8 cellular contexts compared by ENCODE assay signal in the genomic region with DNA sequence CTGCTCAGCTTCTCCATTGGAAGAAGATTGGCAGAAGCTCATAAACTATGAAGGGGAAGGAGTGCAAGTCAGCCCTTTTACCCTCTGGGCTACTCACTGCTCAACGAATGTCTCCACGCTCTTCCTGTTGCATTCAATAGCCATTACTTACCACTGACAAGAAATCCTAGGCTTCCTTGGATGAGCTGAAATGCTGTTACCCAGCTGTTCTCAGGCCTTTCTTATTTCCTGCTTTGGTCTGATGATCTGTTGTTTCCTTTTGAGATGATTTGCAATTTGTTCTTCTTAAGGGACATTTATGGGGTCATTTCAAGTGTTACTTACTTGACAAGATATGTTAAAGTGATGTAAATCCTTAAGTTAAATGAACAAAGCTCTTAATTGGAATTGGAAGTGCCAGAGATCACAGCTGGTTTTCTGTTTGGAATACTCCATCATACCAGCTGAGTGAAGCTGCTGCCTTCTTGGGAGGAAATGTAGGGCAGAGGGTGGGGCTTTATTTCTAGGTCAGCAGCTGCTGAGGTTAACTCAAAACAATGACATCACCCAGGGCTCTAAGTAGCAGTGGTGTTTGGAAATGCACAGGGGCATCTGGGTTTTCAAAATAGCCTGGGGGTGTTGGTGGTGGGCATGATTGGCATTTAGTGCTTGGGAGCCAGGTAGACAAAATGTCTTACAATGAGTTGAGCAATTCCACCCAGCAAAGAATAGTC.
DNase-seq lines count a peak whose midpoint lies in the region; ATAC-seq and TF ChIP-seq lines count a peak whose summit lies in the region.

No MANE protein-coding gene starts in this region.

- peaks cover 2 to 16% (median 5%) of the 10 kb centered on the region in 3 donors for H3K4me1 ChIP-seq in gastroesophageal sphincter

- no peaks in the 10 kb centered on the region for H3K27me3 ChIP-seq in gastroesophageal sphincter

- TF ChIP-seq CTCF in gastroesophageal sphincter (IDR thresholded peaks at IDR 0.05), result no peak

- H3K27ac ChIP-seq in gastroesophageal sphincter, result peak overlapping the region; percentile 63 to 71 (median 68)
- H3K27ac ChIP-seq in skin epidermis, result peak overlapping the region in 20 of 21 experiments; percentile 3 to 83 (median 56)

- H3K9me3 ChIP-seq in gastroesophageal sphincter, result no peaks in the 10 kb centered on the region

- ATAC-seq in gastroesophageal sphincter, result peak; percentile 93
- ATAC-seq in HG02798 (IDR thresholded peaks at IDR 0.05; ENCODE audit: poor library complexity, unreplicated experiment), result no peak

- H3K36me3 ChIP-seq in gastroesophageal sphincter, result no peaks in the 10 kb centered on the region

- TF ChIP-seq EP300 in gastroesophageal sphincter (IDR thresholded peaks at IDR 0.05), result no peak

- TF ChIP-seq POLR2A in gastroesophageal sphincter (IDR thresholded peaks at IDR 0.05), result no peak

- WGBS in gastroesophageal sphincter (ENCODE audit: low coverage in 1 of 2), 2 donors, result 24 to 53% methylated on average over 2 of the region's 2 CpGs

- H3K4me3 ChIP-seq in gastroesophageal sphincter, result no peak overlapping the region
- no peak overlapping the region for H3K4me3 ChIP-seq in skin epidermis

- DNase-seq in KBM-7, result peak; percentile 51
- peak; percentile 35 for DNase-seq in activated T-cell treated with anti-CD3 and anti-CD28 coated beads, Interleukin-2, amount 50 U/mL, for 1 hour
- no peak for DNase-seq in NCI-H1436 (lab: John Stamatoyannopoulos, UW)
- DNase-seq in NCI-H2227 treated with DMSO at 0.1 percent for 48 hours (lab: John Stamatoyannopoulos, UW), result no peak
- no peak for DNase-seq in NCI-H526 treated with DMSO at 0.1 percent for 48 hours (lab: John Stamatoyannopoulos, UW)

- in situ Hi-C loops in KBM-7 (cut with MboI; ENCODE audit: low pct_unique_long_range_greater_than_20kb, low sequenced_read_pairs), result loop anchor here (10.0 kb wide), 2 partner anchors 255 to 305 kb away; no protein-coding TSS in a partner anchor

Comparison
In these comparisons a context has a peak if more than half of its experiments do, and no peak if none do; other contexts are left out.
1. DNase-seq: peak in KBM-7 (single experiment) and activated T-cell treated with anti-CD3 and anti-CD28 coated beads, Interleukin-2, amount 50 U/mL, for 1 hour (single experiment); none in NCI-H1436 (single experiment), NCI-H2227 treated with DMSO at 0.1 percent for 48 hours (single experiment) and NCI-H526 treated with DMSO at 0.1 percent for 48 hours (single experiment).